ENCODE assay signal across 9 cellular contexts in the genomic region with DNA sequence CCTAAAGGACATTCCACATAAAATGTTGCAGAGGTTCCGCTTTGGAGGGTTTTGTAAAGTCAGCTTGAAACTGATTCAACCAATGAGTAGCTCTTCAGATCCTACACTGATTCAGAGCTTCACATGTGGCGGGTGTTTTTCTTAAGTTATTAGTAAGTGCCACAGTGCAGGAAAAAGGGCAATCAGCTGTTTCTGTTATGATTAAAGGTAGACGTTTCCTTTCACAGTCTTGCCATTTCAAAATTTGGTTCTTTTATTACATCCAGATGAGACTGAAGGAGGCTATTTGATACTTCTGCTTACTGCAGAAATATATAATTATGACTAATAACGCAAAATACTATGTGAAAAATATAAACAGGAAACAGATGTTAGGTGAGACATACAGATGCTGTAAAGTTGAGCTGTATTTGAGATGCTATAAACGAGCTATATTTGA.
DNase-seq lines count a peak whose midpoint lies in the region; ATAC-seq and TF ChIP-seq lines count a peak whose summit lies in the region.
"Had no signal": no experiment of that assay in that cellular context is flagged by ENCODE, and none has a peak within 500 bp of the region (broad histone marks: within the 10 kb centered on the region; RNA-seq: fewer than 3 reads in every experiment).

No MANE protein-coding gene starts in this region.

- H3K4me3 ChIP-seq in AG09309 (ENCODE audit: control insufficient read depth, low read depth, low read length) (no peak overlapping the region), astrocyte of the spinal cord (ENCODE audit: low read depth, low read length) (no peak overlapping the region), PC-9 (no peak overlapping the region)

- no TSS peak for BruUV-seq in PC-9 (replicated peaks; lab: Mats Ljungman, UMichigan)

- CTCF ChIA-PET in PC-9 (lab: Charles Lee) = interaction anchor here (0.5 kb wide), 1 partner anchor 611 kb away, joined by 5 read pairs; no protein-coding TSS in a partner anchor

- no peak for TF ChIP-seq CTCF in AG09309 (IDR thresholded peaks at IDR 0.05; ENCODE audit: control insufficient read depth, insufficient read depth, low read depth, low read length, missing control alignments)
- TF ChIP-seq CTCF in astrocyte of the spinal cord (IDR thresholded peaks at IDR 0.05; ENCODE audit: low read depth, low read length) = no peak
- no peak for TF ChIP-seq CTCF in PC-9 (conservative IDR thresholded peaks at IDR 0.05)

- intact Hi-C loops in PC-9 (cut with micrococcal nuclease; ENCODE audit: unreplicated experiment) = no loop called here

- H2AFZ ChIP-seq in PC-9 = no peak overlapping the region

- no peaks in the 10 kb centered on the region for H3K79me2 ChIP-seq in PC-9 (ENCODE audit: low read depth)

- H3K36me3 ChIP-seq in PC-9 (ENCODE audit: low read depth) = no peaks in the 10 kb centered on the region

- DNase-seq in AG09309 (ENCODE audit: low read depth) (peak; percentile 60), astrocyte of the spinal cord (ENCODE audit: low read depth, low spot score) (peak; percentile 43), DMS 273 (lab: John Stamatoyannopoulos, UW; ENCODE audit: unreplicated experiment) (no peak), GOT3 (lab: John Stamatoyannopoulos, UW) (no peak), PC-9 (no peak), foreskin melanocyte (no peak)
- DNase-seq: anterior cingulate cortex had no signal

- in situ Hi-C loops in astrocyte of the spinal cord (cut with HindIII; ENCODE audit: low sequenced_read_pairs) = no loop called here

- no peaks in the 10 kb centered on the region for H4K20me1 ChIP-seq in PC-9 (ENCODE audit: insufficient read depth)

- ATAC-seq in GM18909 (IDR thresholded peaks at IDR 0.05; ENCODE audit: poor library complexity, unreplicated experiment) = peak; percentile 86
- ATAC-seq in HG02943 (IDR thresholded peaks at IDR 0.05; ENCODE audit: low read depth, unreplicated experiment) = peak; percentile 58

- H3K4me1 ChIP-seq in PC-9 (replicated peaks; ENCODE audit: insufficient read depth) = no peaks in the 10 kb centered on the region

- H3K9me2 ChIP-seq in PC-9 (ENCODE audit: insufficient read depth) = no peaks in the 10 kb centered on the region; the same call in 1 of the 2 replicates

- no peaks in the 10 kb centered on the region for H3F3A ChIP-seq in PC-9 (ENCODE audit: insufficient read depth, low read depth)

- no peak overlapping the region for H3K27ac ChIP-seq in PC-9

- H3K27me3 ChIP-seq in PC-9 (ENCODE audit: insufficient read depth, low read depth) = no peaks in the 10 kb centered on the region

- no peak overlapping the region for H3K4me2 ChIP-seq in PC-9

- no peaks in the 10 kb centered on the region for H3K9me3 ChIP-seq in PC-9 (ENCODE audit: insufficient read depth, low read depth)

- POLR2A ChIA-PET in PC-9 (lab: Charles Lee; ENCODE audit: unreplicated experiment) = interaction anchor here (0.8 kb wide), 1 partner anchor 14 kb away, joined by 3 read pairs; no protein-coding TSS in a partner anchor

Comparison
In these comparisons a context has a peak if more than half of its experiments do, and no peak if none do; other contexts are left out.
1. DNase-seq: peak in AG09309 (single experiment) and astrocyte of the spinal cord (single experiment); none in DMS 273 (single experiment), GOT3 (single experiment), PC-9 (0 of 2) and foreskin melanocyte (single experiment).